In the genomic region with DNA sequence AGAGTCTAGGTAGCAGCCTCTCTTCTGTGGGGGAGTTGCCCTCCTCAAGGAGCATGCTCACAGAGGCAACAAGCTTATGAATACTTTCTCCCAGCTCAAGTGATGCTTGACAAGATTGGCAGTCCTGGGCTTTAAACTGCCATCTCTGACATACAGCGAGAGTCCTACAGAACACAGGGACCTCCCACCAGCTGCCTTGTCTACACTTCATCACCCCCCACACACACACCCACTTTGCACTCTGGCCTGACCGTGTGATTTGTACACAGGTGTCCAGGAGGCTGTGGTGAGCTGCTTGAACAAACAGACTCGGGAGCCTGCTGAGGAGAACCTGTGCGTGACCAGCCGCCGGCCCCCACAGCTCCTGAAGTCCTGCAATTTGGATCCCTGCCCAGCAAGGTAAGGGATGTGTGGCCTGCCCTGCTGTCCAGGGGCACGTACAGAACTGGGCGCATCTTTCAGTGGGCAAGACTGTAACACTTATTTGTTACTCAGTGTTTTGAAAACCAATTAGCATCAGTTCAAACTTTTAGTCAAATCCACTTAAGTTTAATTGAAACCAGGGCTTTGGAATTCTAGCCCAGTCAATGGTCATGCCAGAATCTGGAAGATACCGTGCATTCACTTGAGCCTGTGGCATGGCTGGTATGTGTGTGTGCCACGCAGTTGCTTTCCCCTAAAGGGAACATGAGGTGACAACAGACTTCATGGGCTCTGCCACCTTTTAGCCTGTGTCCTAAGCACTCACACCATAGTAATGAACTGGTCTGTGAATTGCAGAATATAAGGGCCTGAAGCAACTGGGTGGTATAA, we compare ENCODE assay signal across 18 cellular contexts.
DNase-seq lines count a peak whose midpoint lies in the region; ATAC-seq and TF ChIP-seq lines count a peak whose summit lies in the region.
"Had no signal": no experiment of that assay in that cellular context is flagged by ENCODE, and none has a peak within 500 bp of the region (broad histone marks: within the 10 kb centered on the region; RNA-seq: fewer than 3 reads in every experiment).

No MANE protein-coding gene starts in this region.

- H3K9ac ChIP-seq in adipocyte (ENCODE audit: low read length), result no peak overlapping the region
- no peak overlapping the region for H3K9ac ChIP-seq in neuronal stem cell (ENCODE audit: low read depth, low read length, poor library complexity)

- no peak overlapping the region for H2BK12ac ChIP-seq in neuronal stem cell (ENCODE audit: low read length)

- H3K23ac ChIP-seq in neuronal stem cell (ENCODE audit: low read depth, low read length, poor library complexity), result no peak overlapping the region

- H2AK5ac ChIP-seq in neuronal stem cell (ENCODE audit: low read depth, low read length), result no peak overlapping the region

- H3K27ac ChIP-seq in neuronal stem cell (replicated peaks; ENCODE audit: low read length), result no peak overlapping the region
- no peak overlapping the region for H3K27ac ChIP-seq in gastroesophageal sphincter
- H3K27ac ChIP-seq: brain microvascular endothelial cell, dorsolateral prefrontal cortex, heart right ventricle had no signal

- H4K91ac ChIP-seq in neuronal stem cell (ENCODE audit: low read depth, low read length, poor library complexity), result no peak overlapping the region

- no peak for TF ChIP-seq EP300 in gastroesophageal sphincter (IDR thresholded peaks at IDR 0.05)

- no peaks in the 10 kb centered on the region for H3K9me3 ChIP-seq in adipocyte (ENCODE audit: control insufficient read depth, low read length)
- H3K9me3 ChIP-seq in neuronal stem cell (replicated peaks in 1 of 2; ENCODE audit: control insufficient read depth in 2 of 2, insufficient read depth in 1 of 2, low read depth in 1 of 2, low read length in 2 of 2), result no peaks in the 10 kb centered on the region
- H3K9me3 ChIP-seq in gastroesophageal sphincter, result no peaks in the 10 kb centered on the region
- H3K9me3 ChIP-seq: BE2C, heart right ventricle had no signal

- no peak overlapping the region for H4K8ac ChIP-seq in neuronal stem cell (ENCODE audit: low read depth, low read length)

- no peak for TF ChIP-seq CTCF in gastroesophageal sphincter (IDR thresholded peaks at IDR 0.05)

- H3K4ac ChIP-seq in neuronal stem cell (ENCODE audit: low read length), result no peak overlapping the region

- no peak for TF ChIP-seq POLR2A in gastroesophageal sphincter (IDR thresholded peaks at IDR 0.05)

- WGBS in neuronal stem cell (ENCODE audit: extremely low coverage in 2 of 2, insufficient read length in 2 of 2, insufficient replicate concordance in 1 of 2), 2 donors, result no CpG with 5 or more reads among the region's 10 CpGs
- 100% methylated on average over 1 of the region's 10 CpGs for WGBS in gastroesophageal sphincter (ENCODE audit: low coverage in 1 of 2), 2 donors

- H3K4me3 ChIP-seq in adipocyte (ENCODE audit: low read length) (no peak overlapping the region), neuronal stem cell (ENCODE audit: low read length in 2 of 2) (no peak overlapping the region), gastroesophageal sphincter (no peak overlapping the region)
- H3K4me3 ChIP-seq: dorsolateral prefrontal cortex, heart right ventricle had no signal

- H3K36me3 ChIP-seq in adipocyte (ENCODE audit: control insufficient read depth, insufficient read depth, low read length, severe bottlenecking) (peaks cover 13% of the 10 kb centered on the region), neuronal stem cell (replicated peaks in 1 of 2; ENCODE audit: control insufficient read depth in 2 of 2, insufficient read depth in 2 of 2, low read length in 2 of 2) (no peaks in the 10 kb centered on the region), gastroesophageal sphincter (peaks cover 0 to 41% of the 10 kb centered on the region in 2 donors)
- H3K36me3 ChIP-seq: BE2C, heart right ventricle had no signal

- peaks cover 3% of the 10 kb centered on the region for H3K4me1 ChIP-seq in adipocyte (ENCODE audit: control insufficient read depth, insufficient read depth, low read length)
- H3K4me1 ChIP-seq in neuronal stem cell (ENCODE audit: control insufficient read depth in 2 of 2, insufficient read depth in 1 of 2, low read depth in 1 of 2, low read length in 2 of 2), result peaks cover 2 to 5% of the 10 kb centered on the region in 2 donors
- H3K4me1 ChIP-seq in gastroesophageal sphincter, result peaks cover 0 to 5% (median 0%) of the 10 kb centered on the region in 3 donors
- H3K4me1 ChIP-seq: BE2C, heart right ventricle had no signal

- H3K79me1 ChIP-seq in neuronal stem cell (ENCODE audit: low read depth, low read length), result no peaks in the 10 kb centered on the region

- DNase-seq in COR-L47 (lab: John Stamatoyannopoulos, UW), result peak; percentile 29
- DNase-seq in NCI-H187 treated with DMSO at 0.1 percent for 48 hours (lab: John Stamatoyannopoulos, UW), result peak; percentile 67
- peak; percentile 90 for DNase-seq in adipocyte (ENCODE audit: low read depth)
- DNase-seq in neuronal stem cell (ENCODE audit: low spot score), result no peak
- DNase-seq in cerebellum (ENCODE audit: low spot score), result no peak
- no peak for DNase-seq in NCI-H1436 (lab: John Stamatoyannopoulos, UW)
- DNase-seq in NK-92 treated with Interleukin-12 subunit alpha and Interleukin-12 subunit beta, amount 100 ng/mL, for 24 hours (lab: John Stamatoyannopoulos, UW), result no peak
- DNase-seq: activated CD4-positive, alpha-beta T cell treated with anti-CD3 and anti-CD28 coated beads for 4 hours; activated naive CD4-positive, alpha-beta T cell treated with anti-CD3 and anti-CD28 coated beads, Interleukin-2, amount 50 U/mL, for 16 hours; BE2C; brain microvascular endothelial cell; dorsolateral prefrontal cortex; heart right ventricle; KG1; kidney; NCI-H1436 treated with DMSO at 0.1 percent for 48 hours had no signal

- no peak overlapping the region for H3K4me2 ChIP-seq in neuronal stem cell (ENCODE audit: insufficient read depth, low read length, poor library complexity, severe bottlenecking)

- no peaks in the 10 kb centered on the region for H3K27me3 ChIP-seq in adipocyte (replicated peaks; ENCODE audit: control insufficient read depth, insufficient read depth, low read length)
- no peaks in the 10 kb centered on the region for H3K27me3 ChIP-seq in neuronal stem cell (ENCODE audit: control insufficient read depth in 3 of 3, insufficient read depth in 3 of 3, low read depth in 1 of 3, low read length in 3 of 3)
- no peaks in the 10 kb centered on the region for H3K27me3 ChIP-seq in gastroesophageal sphincter
- H3K27me3 ChIP-seq: BE2C, brain microvascular endothelial cell, dorsolateral prefrontal cortex, heart right ventricle had no signal

- no peak overlapping the region for H2BK15ac ChIP-seq in neuronal stem cell (ENCODE audit: low read length)

- H2BK5ac ChIP-seq in neuronal stem cell (ENCODE audit: low read length), result no peak overlapping the region

- peak overlapping the region; percentile 36 for H2AFZ ChIP-seq in neuronal stem cell (ENCODE audit: low read length)

- H3K14ac ChIP-seq in neuronal stem cell (ENCODE audit: low read length), result no peak overlapping the region

- no peak for ATAC-seq in gastroesophageal sphincter
- ATAC-seq: esophagus mucosa had no signal

- peak overlapping the region; percentile 11 for H3K18ac ChIP-seq in neuronal stem cell (ENCODE audit: low read length)

- no peak overlapping the region for H2BK120ac ChIP-seq in neuronal stem cell (ENCODE audit: low read depth, low read length)

Comparison
In these comparisons a context has a peak if more than half of its experiments do, and no peak if none do; other contexts are left out.
1. DNase-seq: peak in COR-L47 (single experiment), NCI-H187 treated with DMSO at 0.1 percent for 48 hours (single experiment) and adipocyte (single experiment); none in neuronal stem cell (single experiment), cerebellum (single experiment), NCI-H1436 (single experiment) and NK-92 treated with Interleukin-12 subunit alpha and Interleukin-12 subunit beta, amount 100 ng/mL, for 24 hours (single experiment).